ENCODE assay signal across 26 cellular contexts in genomic region chr13:95724252-95724651, GRCh38.
"Had no signal": no experiment of that assay in that cellular context is flagged by ENCODE, and none has a peak within 500 bp of the region (broad histone marks: within the 10 kb centered on the region; RNA-seq: fewer than 3 reads in every experiment).

No MANE protein-coding gene starts in this region.

- DNase-seq: dermis blood vessel endothelial cell; effector memory CD4-positive, alpha-beta T cell; gastrocnemius medialis; heart left ventricle; left cardiac atrium; left lung; naive thymus-derived CD8-positive, alpha-beta T cell; nephron progenitor cell; occipital lobe; ovary; posterior cingulate gyrus; psoas muscle; right cardiac atrium; sigmoid colon; stimulated activated CD4-positive, alpha-beta T cell treated with anti-CD3 and anti-CD28 coated beads, Interleukin-2, amount 100 ng/mL, for 24 hours; stimulated activated CD4-positive, alpha-beta T cell treated with anti-CD3 and anti-CD28 coated beads, Interleukin-4, amount 100 ng/mL, for 4 hours; stimulated activated naive CD8-positive, alpha-beta T cell treated with anti-CD3 and anti-CD28 coated beads, Interleukin-15, Interleukin-2, amounts not matched to agents 100 U/mL and 50 U/mL, for 24 hours; substantia nigra; testis; tibial artery had no signal

- H3K4me3 Mint-ChIP-seq: naive thymus-derived CD8-positive, alpha-beta T cell; nephron progenitor cell; stimulated activated memory B cell treated with anti-CD40 and anti-IgM and Interleukin-4, amounts not matched to agents 10 μg/mL and 1 μg/mL and 100 μg/mL, for 72 hours; type B pancreatic cell had no signal

- H3K4me1 Mint-ChIP-seq: nephron progenitor cell had no signal

- H2AFZ ChIP-seq: hepatocyte had no signal

- H3K27ac Mint-ChIP-seq: nephron progenitor cell; stimulated activated memory B cell treated with anti-CD40 and anti-IgM and Interleukin-4, amounts not matched to agents 10 μg/mL and 1 μg/mL and 100 μg/mL, for 72 hours; type B pancreatic cell had no signal

- H3K4me2 ChIP-seq: hepatocyte had no signal

- H3K9me3 Mint-ChIP-seq: type B pancreatic cell had no signal

- FAIRE-seq: endothelial cell of umbilical vein had no signal

- H3K4me3 ChIP-seq: coronary artery, esophagus muscularis mucosa, gastrocnemius medialis, heart left ventricle, hepatocyte, left lung, ovary, psoas muscle, sigmoid colon, testis, tibial artery had no signal

- ATAC-seq: gastrocnemius medialis; heart left ventricle; left cardiac atrium; left lung; naive thymus-derived CD8-positive, alpha-beta T cell; psoas muscle; right cardiac atrium; stimulated activated memory B cell treated with anti-CD40 and anti-IgM and Interleukin-4, amounts not matched to agents 10 μg/mL and 1 μg/mL and 100 μg/mL, for 72 hours; stimulated activated naive CD8-positive, alpha-beta T cell treated with anti-CD3 and anti-CD28 coated beads, Interleukin-15, Interleukin-2, amounts not matched to agents 100 U/mL and 50 U/mL, for 24 hours had no signal

- H3K27me3 ChIP-seq: esophagus muscularis mucosa, gastrocnemius medialis, heart left ventricle, hepatocyte, left lung, ovary, sigmoid colon, testis, tibial artery had no signal

- H3K36me3 ChIP-seq: ovary had no signal

- H3K27me3 Mint-ChIP-seq: naive thymus-derived CD8-positive, alpha-beta T cell; stimulated activated memory B cell treated with anti-CD40 and anti-IgM and Interleukin-4, amounts not matched to agents 10 μg/mL and 1 μg/mL and 100 μg/mL, for 72 hours; type B pancreatic cell had no signal

- H3K27ac ChIP-seq: coronary artery, esophagus muscularis mucosa, gastrocnemius medialis, heart left ventricle, hepatocyte, ovary, psoas muscle, sigmoid colon, testis, tibial artery had no signal

- H3K9me3 ChIP-seq: esophagus muscularis mucosa, gastrocnemius medialis, heart left ventricle, left lung, ovary, psoas muscle, sigmoid colon, testis, tibial artery had no signal

- H3K4me1 ChIP-seq: gastrocnemius medialis, heart left ventricle, psoas muscle, testis, tibial artery had no signal
